ENCODE assay signal across 8 cellular contexts in the genomic region with DNA sequence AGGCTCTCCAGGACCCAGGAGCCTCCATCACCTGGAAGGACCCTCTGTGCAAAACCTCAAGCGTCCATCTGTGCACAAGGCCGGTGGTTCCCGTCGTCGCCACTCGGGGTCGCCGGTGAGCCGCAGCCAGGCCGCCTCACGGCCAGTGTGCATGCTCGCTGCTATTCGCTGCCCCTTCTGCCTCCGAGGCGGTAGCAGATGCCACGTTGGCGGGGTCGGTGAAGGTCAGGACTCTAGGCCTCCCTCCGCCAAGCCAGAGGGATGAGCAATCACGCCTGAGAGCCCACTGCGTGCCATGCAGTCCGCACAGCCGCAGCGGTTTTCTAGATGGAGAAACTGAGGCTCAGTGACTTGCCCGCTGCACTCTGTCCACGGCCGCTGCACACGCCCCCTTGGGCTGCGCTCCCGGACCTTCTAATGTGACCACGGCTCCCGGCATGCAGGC. TPM values are rescaled to one million over a fixed set of nuclear protein-coding genes. Genes with fewer than 3 reads are reported as not detected.
DNase-seq lines count a peak whose midpoint lies in the region; ATAC-seq and TF ChIP-seq lines count a peak whose summit lies in the region.

No MANE protein-coding gene starts in this region.

- POLR2A ChIA-PET in WTC11 (lab: Charles Lee) = no interaction called here

- TF ChIP-seq CTCF in AG10803 (conservative IDR thresholded peaks at IDR 0.05; ENCODE audit: low read length) (peak; percentile 67), GM20000 (IDR thresholded peaks at IDR 0.05; ENCODE audit: extremely low read depth, missing control alignments) (peak; percentile 69), WTC11 (IDR thresholded peaks at IDR 0.05) (peak; percentile 84)

- peak; percentile 79 for ATAC-seq in WTC11
- no peak for ATAC-seq in GM21723 (IDR thresholded peaks at IDR 0.05; ENCODE audit: unreplicated experiment)
- no peak for ATAC-seq in GM21825 (IDR thresholded peaks at IDR 0.05; ENCODE audit: unreplicated experiment)

- H3K27me3 Mint-ChIP-seq in WTC11 (ENCODE audit: low read depth) = no peaks in the 10 kb centered on the region; the same call in 1 of the 2 replicates
- H3K27me3 Mint-ChIP-seq in activated T-helper 1 cell treated with anti-CD3 and anti-CD28 coated beads, Interleukin-12 subunit alpha, Interleukin-12 subunit beta, Interleukin-2, Interleukin-4 antibody, amounts not matched to agents 30 ng/mL and 10 ng/mL and 1 ng/mL, durations not matched to agents 14 hours and 24 hours and 36 hours (ENCODE audit: insufficient read depth) = no peaks in the 10 kb centered on the region

- H3K36me3 Mint-ChIP-seq in WTC11 = no peaks in the 10 kb centered on the region
- H3K36me3 Mint-ChIP-seq in activated T-helper 1 cell treated with anti-CD3 and anti-CD28 coated beads, Interleukin-12 subunit alpha, Interleukin-12 subunit beta, Interleukin-2, Interleukin-4 antibody, amounts not matched to agents 30 ng/mL and 10 ng/mL and 1 ng/mL, durations not matched to agents 14 hours and 24 hours and 36 hours (ENCODE audit: low read depth) = no peaks in the 10 kb centered on the region

- CTCF ChIA-PET in WTC11 (lab: Charles Lee) = no interaction called here

- intact Hi-C loops in activated T-helper 1 cell treated with anti-CD3 and anti-CD28 coated beads, Interleukin-12 subunit alpha, Interleukin-12 subunit beta, Interleukin-2, Interleukin-4 antibody, amounts not matched to agents 30 ng/mL and 10 ng/mL and 1 ng/mL, durations not matched to agents 14 hours and 24 hours and 36 hours (cut with micrococcal nuclease) = no loop called here

- H3K4me3 Mint-ChIP-seq in WTC11 = no peak overlapping the region
- H3K4me3 Mint-ChIP-seq in activated T-helper 1 cell treated with anti-CD3 and anti-CD28 coated beads, Interleukin-12 subunit alpha, Interleukin-12 subunit beta, Interleukin-2, Interleukin-4 antibody, amounts not matched to agents 30 ng/mL and 10 ng/mL and 1 ng/mL, durations not matched to agents 14 hours and 24 hours and 36 hours = no peak overlapping the region

- no peaks in the 10 kb centered on the region for H3K9me3 Mint-ChIP-seq in WTC11
- H3K9me3 Mint-ChIP-seq in activated T-helper 1 cell treated with anti-CD3 and anti-CD28 coated beads, Interleukin-12 subunit alpha, Interleukin-12 subunit beta, Interleukin-2, Interleukin-4 antibody, amounts not matched to agents 30 ng/mL and 10 ng/mL and 1 ng/mL, durations not matched to agents 14 hours and 24 hours and 36 hours = no peaks in the 10 kb centered on the region

- no peak overlapping the region for H3K27ac Mint-ChIP-seq in WTC11
- H3K27ac Mint-ChIP-seq in activated T-helper 1 cell treated with anti-CD3 and anti-CD28 coated beads, Interleukin-12 subunit alpha, Interleukin-12 subunit beta, Interleukin-2, Interleukin-4 antibody, amounts not matched to agents 30 ng/mL and 10 ng/mL and 1 ng/mL, durations not matched to agents 14 hours and 24 hours and 36 hours = no peak overlapping the region

- DNase-seq in AG10803 (ENCODE audit: low read depth) (peak; percentile 35), GM20000 (ENCODE audit: low spot score) (peak; percentile 77), WTC11 (ENCODE audit: low spot score) (peak; percentile 91), hepatic stellate cell (ENCODE audit: low spot score) (peak; percentile 87), GM03348 (ENCODE audit: low spot score) (no peak)
- DNase-seq in activated T-helper 1 cell treated with anti-CD3 and anti-CD28 coated beads, Interleukin-12 subunit alpha, Interleukin-12 subunit beta, Interleukin-2, Interleukin-4 antibody, amounts not matched to agents 30 ng/mL and 10 ng/mL and 1 ng/mL, durations not matched to agents 14 hours and 24 hours and 36 hours (ENCODE audit: low spot score) = no peak

- peaks cover 12% of the 10 kb centered on the region for H3K4me1 Mint-ChIP-seq in WTC11
- no peaks in the 10 kb centered on the region for H3K4me1 Mint-ChIP-seq in activated T-helper 1 cell treated with anti-CD3 and anti-CD28 coated beads, Interleukin-12 subunit alpha, Interleukin-12 subunit beta, Interleukin-2, Interleukin-4 antibody, amounts not matched to agents 30 ng/mL and 10 ng/mL and 1 ng/mL, durations not matched to agents 14 hours and 24 hours and 36 hours (ENCODE audit: low read depth)

- no peak overlapping the region for H3K4me3 ChIP-seq in AG10803 (ENCODE audit: low read length)

TF ChIP-seq in WTC11, 78 proteins besides CTCF, POLR2A, EP300 and RAD21 (continues in another document):
- TF ChIP-seq SOX15 (CRISPR knock-in tag; IDR thresholded peaks at IDR 0.05) = no peak
- no peak for TF ChIP-seq NFYB (CRISPR knock-in tag; conservative IDR thresholded peaks at IDR 0.05; ENCODE audit: low read depth)
- TF ChIP-seq, protein P1, sequence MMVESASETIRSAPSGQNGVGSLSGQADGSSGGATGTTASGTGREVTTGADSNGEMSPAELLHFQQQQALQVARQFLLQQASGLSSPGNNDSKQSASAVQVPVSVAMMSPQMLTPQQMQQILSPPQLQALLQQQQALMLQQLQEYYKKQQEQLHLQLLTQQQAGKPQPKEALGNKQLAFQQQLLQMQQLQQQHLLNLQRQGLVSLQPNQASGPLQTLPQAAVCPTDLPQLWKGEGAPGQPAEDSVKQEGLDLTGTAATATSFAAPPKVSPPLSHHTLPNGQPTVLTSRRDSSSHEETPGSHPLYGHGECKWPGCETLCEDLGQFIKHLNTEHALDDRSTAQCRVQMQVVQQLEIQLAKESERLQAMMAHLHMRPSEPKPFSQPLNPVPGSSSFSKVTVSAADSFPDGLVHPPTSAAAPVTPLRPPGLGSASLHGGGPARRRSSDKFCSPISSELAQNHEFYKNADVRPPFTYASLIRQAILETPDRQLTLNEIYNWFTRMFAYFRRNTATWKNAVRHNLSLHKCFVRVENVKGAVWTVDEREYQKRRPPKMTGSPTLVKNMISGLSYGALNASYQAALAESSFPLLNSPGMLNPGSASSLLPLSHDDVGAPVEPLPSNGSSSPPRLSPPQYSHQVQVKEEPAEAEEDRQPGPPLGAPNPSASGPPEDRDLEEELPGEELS (CRISPR knock-in tag; IDR thresholded peaks at IDR 0.05) = 0 out of 2 replicates have a peak, but pooled peaks have one; percentile 50
- TF ChIP-seq, protein P2, sequence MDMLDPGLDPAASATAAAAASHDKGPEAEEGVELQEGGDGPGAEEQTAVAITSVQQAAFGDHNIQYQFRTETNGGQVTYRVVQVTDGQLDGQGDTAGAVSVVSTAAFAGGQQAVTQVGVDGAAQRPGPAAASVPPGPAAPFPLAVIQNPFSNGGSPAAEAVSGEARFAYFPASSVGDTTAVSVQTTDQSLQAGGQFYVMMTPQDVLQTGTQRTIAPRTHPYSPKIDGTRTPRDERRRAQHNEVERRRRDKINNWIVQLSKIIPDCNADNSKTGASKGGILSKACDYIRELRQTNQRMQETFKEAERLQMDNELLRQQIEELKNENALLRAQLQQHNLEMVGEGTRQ (CRISPR knock-in tag; IDR thresholded peaks at IDR 0.05) = no peak
- TF ChIP-seq, protein P3, sequence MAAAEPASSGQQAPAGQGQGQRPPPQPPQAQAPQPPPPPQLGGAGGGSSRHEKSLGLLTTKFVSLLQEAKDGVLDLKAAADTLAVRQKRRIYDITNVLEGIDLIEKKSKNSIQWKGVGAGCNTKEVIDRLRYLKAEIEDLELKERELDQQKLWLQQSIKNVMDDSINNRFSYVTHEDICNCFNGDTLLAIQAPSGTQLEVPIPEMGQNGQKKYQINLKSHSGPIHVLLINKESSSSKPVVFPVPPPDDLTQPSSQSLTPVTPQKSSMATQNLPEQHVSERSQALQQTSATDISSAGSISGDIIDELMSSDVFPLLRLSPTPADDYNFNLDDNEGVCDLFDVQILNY (CRISPR knock-in tag; IDR thresholded peaks at IDR 0.05) = no peak
- TF ChIP-seq PREB (CRISPR knock-in tag; IDR thresholded peaks at IDR 0.05; ENCODE audit: borderline replicate concordance) = no peak
- TF ChIP-seq HMGXB4 (CRISPR knock-in tag; IDR thresholded peaks at IDR 0.05) = peak; percentile 89
- TF ChIP-seq ZNF232 (CRISPR knock-in tag; IDR thresholded peaks at IDR 0.05) = no peak
- peak; percentile 94 for TF ChIP-seq MAX (CRISPR knock-in tag; IDR thresholded peaks at IDR 0.05)

RNA-seq across cellular contexts. Expression of gene UPK3B, which starts 5.7 kb away (rescaled TPM):
- total RNA-seq in WTC11 (2021) = 1.4 to 3.6 TPM (median 3.2 TPM) in 3 replicates
- total RNA-seq in activated T-helper 1 cell treated with anti-CD3 and anti-CD28 coated beads, Interleukin-12 subunit alpha, Interleukin-12 subunit beta, Interleukin-2, Interleukin-4 antibody, amounts not matched to agents 30 ng/mL and 10 ng/mL and 1 ng/mL, durations not matched to agents 14 hours and 24 hours and 36 hours = 1.1 and 1.2 TPM in 2 replicates

RNA-seq across cellular contexts. Expression of gene SPDYE16, which starts 27.1 kb away (rescaled TPM):
- total RNA-seq in WTC11 (2021) = not detected in 3 replicates
- 0.15 TPM in 1 of 2 replicates, not detected in the other for total RNA-seq in activated T-helper 1 cell treated with anti-CD3 and anti-CD28 coated beads, Interleukin-12 subunit alpha, Interleukin-12 subunit beta, Interleukin-2, Interleukin-4 antibody, amounts not matched to agents 30 ng/mL and 10 ng/mL and 1 ng/mL, durations not matched to agents 14 hours and 24 hours and 36 hours

RNA-seq across cellular contexts. Expression of gene DTX2, which starts 54.5 kb away (rescaled TPM):
- 60.9 to 79.2 TPM (median 62.1 TPM) in 3 replicates for total RNA-seq in WTC11 (2021)
- total RNA-seq in activated T-helper 1 cell treated with anti-CD3 and anti-CD28 coated beads, Interleukin-12 subunit alpha, Interleukin-12 subunit beta, Interleukin-2, Interleukin-4 antibody, amounts not matched to agents 30 ng/mL and 10 ng/mL and 1 ng/mL, durations not matched to agents 14 hours and 24 hours and 36 hours = 26.4 and 28.0 TPM in 2 replicates

Comparison
In these comparisons a context has a peak if more than half of its experiments do, and no peak if none do; other contexts are left out.
1. DNase-seq: peak in AG10803 (single experiment), GM20000 (single experiment), WTC11 (single experiment) and hepatic stellate cell (single experiment); none in activated T-helper 1 cell treated with anti-CD3 and anti-CD28 coated beads, Interleukin-12 subunit alpha, Interleukin-12 subunit beta, Interleukin-2, Interleukin-4 antibody, amounts not matched to agents 30 ng/mL and 10 ng/mL and 1 ng/mL, durations not matched to agents 14 hours and 24 hours and 36 hours (single experiment) and GM03348 (single experiment).
2. Peak in every context shown above with its lines, with median percentiles within 50 percentile points of each other: CTCF ChIP-seq.